Comparison of ENCODE assay signal across 16 cellular contexts in the genomic region with DNA sequence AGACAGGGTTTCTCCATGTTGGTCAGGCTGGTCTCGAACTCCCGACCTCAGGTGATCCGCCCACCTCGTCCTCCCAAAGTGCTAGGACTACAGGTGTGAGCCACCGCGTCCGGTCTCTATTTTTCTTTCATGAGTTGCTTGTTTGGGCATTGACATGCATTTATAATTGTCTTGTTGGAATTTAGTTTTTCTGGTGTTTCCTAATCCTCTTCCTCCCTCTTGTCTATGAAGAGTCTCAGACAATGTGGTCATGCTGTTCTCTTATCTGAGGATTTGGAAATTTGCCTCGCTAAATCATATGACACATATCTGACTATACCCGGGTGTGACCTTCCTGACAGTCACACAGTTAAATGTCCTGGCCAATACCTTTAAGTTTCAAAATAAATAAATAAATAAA. TPM values are rescaled to one million over a fixed set of nuclear protein-coding genes. Genes with fewer than 3 reads are reported as not detected.
"Had no signal": no experiment of that assay in that cellular context is flagged by ENCODE, and none has a peak within 500 bp of the region (broad histone marks: within the 10 kb centered on the region; RNA-seq: fewer than 3 reads in every experiment).

No MANE protein-coding gene starts in this region.

- H3K4me3 ChIP-seq: dorsolateral prefrontal cortex, neural progenitor cell, ovary had no signal

- H3K27ac Mint-ChIP-seq: activated B cell treated with CpG ODN at 0.5 μM for 24 hours; activated CD8-positive, alpha-beta T cell treated with anti-CD3 and anti-CD28 coated beads, Interleukin-2, amount 10 ng/mL, durations not matched to agents 7 days and 5 days; endodermal cell; neural progenitor cell; stimulated activated naive CD8-positive, alpha-beta T cell treated with anti-CD3 and anti-CD28 coated beads, Interleukin-15, amount 100 ng/mL, for 72 hours; T-cell; type B pancreatic cell had no signal

- H3K9me3 Mint-ChIP-seq: activated B cell treated with CpG ODN at 0.5 μM for 24 hours; endodermal cell; neural progenitor cell; stimulated activated naive CD8-positive, alpha-beta T cell treated with anti-CD3 and anti-CD28 coated beads, Interleukin-15, amount 100 ng/mL, for 72 hours; T-cell; type B pancreatic cell had no signal

- ATAC-seq: activated CD8-positive, alpha-beta T cell treated with anti-CD3 and anti-CD28 coated beads, Interleukin-2, amount 10 ng/mL, durations not matched to agents 7 days and 5 days; left lobe of liver; sciatic nerve; stimulated activated naive CD8-positive, alpha-beta T cell treated with anti-CD3 and anti-CD28 coated beads, Interleukin-15, amount 100 ng/mL, for 72 hours; T-cell had no signal

- H3K4me1 Mint-ChIP-seq: endodermal cell, neural progenitor cell had no signal

- DNase-seq: activated B cell treated with CpG ODN at 0.5 μM for 24 hours; activated CD4-positive, alpha-beta T cell treated with anti-CD3 and anti-CD28 coated beads for 48 hours; activated CD8-positive, alpha-beta T cell treated with anti-CD3 and anti-CD28 coated beads, Interleukin-2, amount 10 ng/mL, durations not matched to agents 7 days and 5 days; aorta; dorsolateral prefrontal cortex; endodermal cell; ovary; stimulated activated CD4-positive, alpha-beta T cell treated with anti-CD3 and anti-CD28 coated beads, Interleukin-1b, Interleukin-23, amount 100 ng/mL, for 48 hours; stimulated activated naive CD8-positive, alpha-beta T cell treated with anti-CD3 and anti-CD28 coated beads, Interleukin-15, amount 100 ng/mL, for 72 hours; T-cell; T1000 had no signal

- H3K4me3 Mint-ChIP-seq: activated B cell treated with CpG ODN at 0.5 μM for 24 hours; activated CD8-positive, alpha-beta T cell treated with anti-CD3 and anti-CD28 coated beads, Interleukin-2, amount 10 ng/mL, durations not matched to agents 7 days and 5 days; endodermal cell; neural progenitor cell; stimulated activated naive CD8-positive, alpha-beta T cell treated with anti-CD3 and anti-CD28 coated beads, Interleukin-15, amount 100 ng/mL, for 72 hours; T-cell; type B pancreatic cell had no signal

- H3K36me3 Mint-ChIP-seq: neural progenitor cell, T-cell, type B pancreatic cell had no signal

RNA-seq across cellular contexts. Expression of a gene that starts 7.4 kb away (rescaled TPM):
- polyA plus RNA-seq: keratinocyte, ovary had no signal

RNA-seq across cellular contexts. Expression of a gene that starts 12.7 kb away (rescaled TPM):
- polyA plus RNA-seq: keratinocyte had no signal

RNA-seq across cellular contexts. Expression of a gene that starts 30.6 kb away (rescaled TPM):
- polyA plus RNA-seq: keratinocyte had no signal

RNA-seq across cellular contexts. Expression of a gene that starts 53.5 kb away (rescaled TPM):
- polyA plus RNA-seq: keratinocyte had no signal
